In the genomic region with DNA sequence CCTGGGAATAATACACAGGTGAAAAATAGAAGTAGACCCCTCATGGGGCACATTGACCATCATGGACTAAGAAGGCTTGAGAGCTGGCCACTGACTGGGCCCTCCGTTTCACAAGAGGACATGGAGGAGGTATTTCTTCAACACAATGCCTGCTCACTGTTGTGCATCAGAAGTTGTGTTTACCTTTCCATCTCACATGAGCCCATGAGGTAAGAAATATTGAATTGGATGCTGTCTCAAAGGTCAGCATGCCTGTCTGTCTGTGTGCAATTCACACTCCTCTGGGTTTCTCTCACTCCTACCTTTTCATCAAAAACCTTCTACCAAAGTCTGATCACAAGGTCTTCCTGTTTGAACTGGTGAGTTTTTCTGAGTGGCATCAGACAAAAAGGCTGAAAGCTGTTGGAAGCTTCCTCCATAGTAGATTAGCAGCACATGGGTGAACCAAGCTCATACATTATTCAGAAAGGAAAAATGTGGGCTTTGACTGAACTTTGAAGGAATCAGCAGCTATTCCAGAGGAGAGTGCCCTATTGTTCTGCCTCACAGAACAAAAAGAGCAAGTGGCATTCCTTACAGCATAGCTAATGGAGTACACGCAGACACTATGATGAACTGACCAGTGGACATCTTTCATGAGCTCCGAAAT, we compare ENCODE assay signal across 19 cellular contexts.
DNase-seq lines count a peak whose midpoint lies in the region; TF ChIP-seq lines count a peak whose summit lies in the region.
"Had no signal": no experiment of that assay in that cellular context is flagged by ENCODE, and none has a peak within 500 bp of the region (broad histone marks: within the 10 kb centered on the region; RNA-seq: fewer than 3 reads in every experiment).

No MANE protein-coding gene starts in this region.

- H3K27ac ChIP-seq in GM23248 (peak overlapping the region; percentile 53), hepatocyte (peak overlapping the region; percentile 91), smooth muscle cell (ENCODE audit: low read depth) (no peak overlapping the region), breast epithelium (peak overlapping the region in 1 of 2 donors; percentile 19)
- H3K27ac ChIP-seq: BLaER1, KMS-11, thoracic aorta had no signal

- H3K36me3 ChIP-seq in GM23248 (ENCODE audit: low read depth) (no peaks in the 10 kb centered on the region), hepatocyte (replicated peaks; ENCODE audit: insufficient read depth, low read depth) (no peaks in the 10 kb centered on the region), smooth muscle cell (ENCODE audit: low read depth) (no peaks in the 10 kb centered on the region), breast epithelium (no peaks in the 10 kb centered on the region)
- H3K36me3 ChIP-seq: BLaER1, HAP-1, thoracic aorta had no signal

- peak overlapping the region; percentile 50 for H2AFZ ChIP-seq in GM23248
- no peak overlapping the region for H2AFZ ChIP-seq in hepatocyte
- H2AFZ ChIP-seq in smooth muscle cell (ENCODE audit: low read depth), result no peak overlapping the region

- H3K9me3 ChIP-seq in GM23248 (ENCODE audit: low read depth), result no peaks in the 10 kb centered on the region
- H3K9me3 ChIP-seq in hepatocyte (ENCODE audit: low read depth), result no peaks in the 10 kb centered on the region
- H3K9me3 ChIP-seq in smooth muscle cell (replicated peaks; ENCODE audit: low read depth), result no peaks in the 10 kb centered on the region
- H3K9me3 ChIP-seq in breast epithelium, result no peaks in the 10 kb centered on the region
- H3K9me3 ChIP-seq: HAP-1, thoracic aorta had no signal

- no peaks in the 10 kb centered on the region for H3K27me3 Mint-ChIP-seq in brain
- H3K27me3 Mint-ChIP-seq in osteocyte (ENCODE audit: unreplicated experiment), result no peaks in the 10 kb centered on the region

- no peaks in the 10 kb centered on the region for H3K36me3 Mint-ChIP-seq in brain
- H3K36me3 Mint-ChIP-seq in osteocyte (ENCODE audit: unreplicated experiment), result peaks cover 1% of the 10 kb centered on the region
- H3K36me3 Mint-ChIP-seq: activated naive CD4-positive, alpha-beta T cell treated with anti-CD3 and anti-CD28 coated beads, Interleukin-2, amount 50 U/mL, for 24 hours; mesothelial cell of epicardium; T-cell had no signal

- TF ChIP-seq CTCF in brain (conservative IDR thresholded peaks at IDR 0.05) (no peak), hepatocyte (IDR thresholded peaks at IDR 0.05; ENCODE audit: poor library complexity) (no peak), osteocyte (IDR thresholded peaks at IDR 0.05) (no peak), smooth muscle cell (IDR thresholded peaks at IDR 0.05; ENCODE audit: borderline replicate concordance, insufficient read depth, poor library complexity, severe bottlenecking) (no peak), breast epithelium (IDR thresholded peaks at IDR 0.05) (no peak)

- H3K4me1 ChIP-seq in GM23248 (ENCODE audit: insufficient read depth) (peaks cover 18% of the 10 kb centered on the region), hepatocyte (ENCODE audit: insufficient read depth) (no peaks in the 10 kb centered on the region), smooth muscle cell (ENCODE audit: low read depth) (peaks cover 12% of the 10 kb centered on the region), breast epithelium (no peaks in the 10 kb centered on the region)
- H3K4me1 ChIP-seq: BLaER1, HAP-1 had no signal

- H3K27me3 ChIP-seq in GM23248 (replicated peaks; ENCODE audit: insufficient read depth), result no peaks in the 10 kb centered on the region
- H3K27me3 ChIP-seq in hepatocyte, result no peaks in the 10 kb centered on the region
- no peaks in the 10 kb centered on the region for H3K27me3 ChIP-seq in smooth muscle cell (ENCODE audit: low read depth)
- H3K27me3 ChIP-seq in breast epithelium, result no peaks in the 10 kb centered on the region
- H3K27me3 ChIP-seq: BLaER1 had no signal

- peaks cover 4% of the 10 kb centered on the region; the same call in 1 of the 2 replicates for H3K9me2 ChIP-seq in GM23248 (ENCODE audit: insufficient read depth)
- H3K9me2 ChIP-seq in hepatocyte (replicated peaks; ENCODE audit: insufficient read depth), result no peaks in the 10 kb centered on the region

- H3K4me3 ChIP-seq in GM23248 (no peak overlapping the region), hepatocyte (no peak overlapping the region), smooth muscle cell (no peak overlapping the region), breast epithelium (no peak overlapping the region)
- H3K4me3 ChIP-seq: BLaER1, HAP-1, thoracic aorta had no signal

- no peak overlapping the region for H3K9ac ChIP-seq in GM23248
- H3K9ac ChIP-seq in smooth muscle cell (ENCODE audit: low read depth), result no peak overlapping the region
- H3K9ac ChIP-seq: BLaER1, KMS-11 had no signal

- in situ Hi-C loops in GM23248 (cut with MboI), result no loop called here

- WGBS in GM23248 (ENCODE audit: low coverage in 1 of 2, low lambda C conversion rate in 2 of 2, missing lambda C conversion rate in 2 of 2), 2 experiments, result 39 to 41% methylated on average over 3 of the region's 3 CpGs
- WGBS in hepatocyte (ENCODE audit: low lambda C conversion rate, missing lambda C conversion rate), result 88% methylated on average over 3 of the region's 3 CpGs
- 87% methylated on average over 3 of the region's 3 CpGs for WGBS in smooth muscle cell (ENCODE audit: low lambda C conversion rate)

- H3K4me1 Mint-ChIP-seq in brain (peaks cover 35% of the 10 kb centered on the region), osteocyte (ENCODE audit: unreplicated experiment) (peaks cover 36% of the 10 kb centered on the region)
- H3K4me1 Mint-ChIP-seq: activated naive CD4-positive, alpha-beta T cell treated with anti-CD3 and anti-CD28 coated beads, Interleukin-2, amount 50 U/mL, for 24 hours; mesothelial cell of epicardium; T-cell had no signal

- TF ChIP-seq POLR2A in erythroblast (IDR thresholded peaks at IDR 0.05; ENCODE audit: low read length), result no peak
- no peak for TF ChIP-seq POLR2A in breast epithelium (IDR thresholded peaks at IDR 0.05)

- H3K4me2 ChIP-seq in GM23248 (ENCODE audit: unreplicated experiment) (peak overlapping the region; percentile 25), hepatocyte (no peak overlapping the region), smooth muscle cell (no peak overlapping the region)
- H3K4me2 ChIP-seq: BLaER1, KMS-11 had no signal

- H3K79me2 ChIP-seq in GM23248 (ENCODE audit: insufficient read depth), result no peaks in the 10 kb centered on the region
- H3K79me2 ChIP-seq in hepatocyte, result no peaks in the 10 kb centered on the region
- H3K79me2 ChIP-seq in smooth muscle cell (ENCODE audit: low read depth), result no peaks in the 10 kb centered on the region

- no peaks in the 10 kb centered on the region for H4K20me1 ChIP-seq in GM23248 (ENCODE audit: insufficient read depth)
- no peaks in the 10 kb centered on the region for H4K20me1 ChIP-seq in hepatocyte (ENCODE audit: insufficient read depth, poor library complexity, severe bottlenecking)
- no peaks in the 10 kb centered on the region for H4K20me1 ChIP-seq in smooth muscle cell (ENCODE audit: low read depth)
- H4K20me1 ChIP-seq: BLaER1 had no signal

- H3F3A ChIP-seq in GM23248 (ENCODE audit: insufficient read depth) (peaks cover 19% of the 10 kb centered on the region), smooth muscle cell (ENCODE audit: low read depth) (no peaks in the 10 kb centered on the region)

- DNase-seq in GM23248 (peak; percentile 81), hepatocyte (ENCODE audit: low spot score) (peak; percentile 45), osteocyte (ENCODE audit: extremely low spot score, unreplicated experiment) (no peak), erythroblast (lab: John Stamatoyannopoulos, UW) (no peak), RPMI8226 (no peak), smooth muscle cell (lab: John Stamatoyannopoulos, UW; ENCODE audit: unreplicated experiment) (no peak), breast epithelium (ENCODE audit: low spot score in 2 of 2) (no peak)
- DNase-seq: DMS79 treated with DMSO at 0.1 percent for 48 hours, NCI-H1436, NCI-H524, posterior cingulate gyrus, T-cell had no signal

- H3K27ac Mint-ChIP-seq in brain (peak overlapping the region in 4 of 5 experiments; percentile 55 to 90 (median 78)), osteocyte (ENCODE audit: unreplicated experiment) (peak overlapping the region; percentile 43)
- H3K27ac Mint-ChIP-seq: activated naive CD4-positive, alpha-beta T cell treated with anti-CD3 and anti-CD28 coated beads, Interleukin-2, amount 50 U/mL, for 24 hours; mesothelial cell of epicardium; T-cell had no signal

- peaks cover 0 to 6% (median 0%) of the 10 kb centered on the region in 5 experiments for H3K9me3 Mint-ChIP-seq in brain
- H3K9me3 Mint-ChIP-seq in osteocyte (ENCODE audit: unreplicated experiment), result peaks cover 9% of the 10 kb centered on the region

- intact Hi-C loops in breast epithelium (cut with DNase I; ENCODE audit: low total_unique reads), result no loop called here

- no peak overlapping the region for H3K4me3 Mint-ChIP-seq in brain
- no peak overlapping the region for H3K4me3 Mint-ChIP-seq in osteocyte (ENCODE audit: unreplicated experiment)
- H3K4me3 Mint-ChIP-seq: activated naive CD4-positive, alpha-beta T cell treated with anti-CD3 and anti-CD28 coated beads, Interleukin-2, amount 50 U/mL, for 24 hours; mesothelial cell of epicardium; T-cell had no signal

Comparison
In these comparisons a context has a peak if more than half of its experiments do, and no peak if none do; other contexts are left out.
1. DNase-seq: peak in GM23248 (single experiment) and hepatocyte (single experiment); none in osteocyte (single experiment), erythroblast (0 of 2), RPMI8226 (single experiment), smooth muscle cell (single experiment) and breast epithelium (0 of 2).